ENCODE assay signal across 8 cellular contexts in genomic region chr6:46491201-46491788, GRCh38. TPM values are rescaled to one million over a fixed set of nuclear protein-coding genes. Genes with fewer than 3 reads are reported as not detected.
A peak's percentile ranks its signal among the peaks of the same experiment; 100 is the strongest.
DNase-seq lines count a peak whose midpoint lies in the region; ATAC-seq and TF ChIP-seq lines count a peak whose summit lies in the region.

TSS of gene RCAN2 (minus strand) at chr6:46491449.

- H3K27ac Mint-ChIP-seq in activated T-cell treated with anti-CD3 and anti-CD28 coated beads, Interleukin-2, amount 50 U/mL, for 24 hours: no peak within 1 kb of the TSS
- H3K27ac Mint-ChIP-seq in type B pancreatic cell: no peak within 1 kb of the TSS

- peak; percentile 34 for DNase-seq in DMS153 (lab: John Stamatoyannopoulos, UW)
- DNase-seq in NCI-H1930 (lab: John Stamatoyannopoulos, UW): peak; percentile 53 to 70
- peak; percentile 48 for DNase-seq in activated T-cell treated with anti-CD3 and anti-CD28 coated beads, Interleukin-2, amount 50 U/mL, for 24 hours
- peak; percentile 8 for DNase-seq in fibroblast of pulmonary artery (ENCODE audit: low read depth)
- peak; percentile 76 for DNase-seq in type B pancreatic cell (ENCODE audit: extremely low spot score, unreplicated experiment)

- peaks cover 72% of the 10 kb centered on the region for H3K27me3 Mint-ChIP-seq in activated T-cell treated with anti-CD3 and anti-CD28 coated beads, Interleukin-2, amount 50 U/mL, for 24 hours
- peaks cover 76% of the 10 kb centered on the region for H3K27me3 Mint-ChIP-seq in type B pancreatic cell

- H3K9me3 Mint-ChIP-seq in activated T-cell treated with anti-CD3 and anti-CD28 coated beads, Interleukin-2, amount 50 U/mL, for 24 hours: no peaks in the 10 kb centered on the region
- no peaks in the 10 kb centered on the region for H3K9me3 Mint-ChIP-seq in type B pancreatic cell

- peak within 1 kb of the TSS; percentile 55 for H3K4me3 Mint-ChIP-seq in activated T-cell treated with anti-CD3 and anti-CD28 coated beads, Interleukin-2, amount 50 U/mL, for 24 hours
- H3K4me3 Mint-ChIP-seq in type B pancreatic cell: peak within 1 kb of the TSS; percentile 86

- peak; percentile 60 for ATAC-seq in GM21723 (IDR thresholded peaks at IDR 0.05; ENCODE audit: unreplicated experiment)
- ATAC-seq in GM19395 (IDR thresholded peaks at IDR 0.05; ENCODE audit: unreplicated experiment): no peak

- H3K36me3 ChIP-seq in muscle layer of duodenum (ENCODE audit: control insufficient read depth in 1 of 2, insufficient read depth in 2 of 2, low read length in 2 of 2): no peaks in the 10 kb centered on the region

- H3K36me3 Mint-ChIP-seq in activated T-cell treated with anti-CD3 and anti-CD28 coated beads, Interleukin-2, amount 50 U/mL, for 24 hours (ENCODE audit: low read depth): no peaks in the 10 kb centered on the region
- H3K36me3 Mint-ChIP-seq in type B pancreatic cell: no peaks in the 10 kb centered on the region

- TF ChIP-seq CTCF in fibroblast of pulmonary artery (IDR thresholded peaks at IDR 0.05; ENCODE audit: low read length, missing control alignments) (no peak), type B pancreatic cell (conservative IDR thresholded peaks at IDR 0.05) (no peak)

- H3K9me3 ChIP-seq in muscle layer of duodenum (ENCODE audit: control insufficient read depth in 1 of 2, low read length in 2 of 2): no peaks in the 10 kb centered on the region

- peaks cover 5% of the 10 kb centered on the region for H3K27me3 ChIP-seq in muscle layer of duodenum (ENCODE audit: low read depth, low read length)

- H3K4me1 Mint-ChIP-seq in activated T-cell treated with anti-CD3 and anti-CD28 coated beads, Interleukin-2, amount 50 U/mL, for 24 hours (ENCODE audit: low read depth): peaks cover 8% of the 10 kb centered on the region
- H3K4me1 Mint-ChIP-seq in type B pancreatic cell (ENCODE audit: unreplicated experiment): no peaks in the 10 kb centered on the region

- peak within 1 kb of the TSS; percentile 37 for H3K4me3 ChIP-seq in fibroblast of pulmonary artery (replicated peaks; ENCODE audit: low read depth, low read length)
- peak within 1 kb of the TSS; percentile 72 to 90 for H3K4me3 ChIP-seq in muscle layer of duodenum (ENCODE audit: low read depth in 1 of 2, low read length in 2 of 2)

- peaks cover 0 to 14% of the 10 kb centered on the region in 2 donors for H3K4me1 ChIP-seq in muscle layer of duodenum (ENCODE audit: control insufficient read depth in 1 of 2, insufficient read depth in 2 of 2, low read length in 2 of 2)

- H3K27ac ChIP-seq in muscle layer of duodenum (ENCODE audit: low read length): no peak within 1 kb of the TSS

RNA-seq across cellular contexts. Expression of gene RCAN2, which starts in this region (rescaled TPM):
- total RNA-seq in type B pancreatic cell (ENCODE audit: low replicate concordance): 4.6 and 6.9 TPM in 2 replicates

Comparison
In these comparisons a context has a peak if more than half of its experiments do, and no peak if none do; other contexts are left out.
1. DNase-seq: peak in every context shown above with its lines; median percentile 76 in type B pancreatic cell; 62 in NCI-H1930; 48 in activated T-cell treated with anti-CD3 and anti-CD28 coated beads, Interleukin-2, amount 50 U/mL, for 24 hours; 34 in DMS153; 8 in fibroblast of pulmonary artery.